22 cellular contexts compared by ENCODE assay signal in genomic region chr14:23876160-23876750, GRCh38.
"Had no signal": no experiment of that assay in that cellular context is flagged by ENCODE, and none has a peak within 500 bp of the region (broad histone marks: within the 10 kb centered on the region; RNA-seq: fewer than 3 reads in every experiment).

No MANE protein-coding gene starts in this region.

- H3K4me1 Mint-ChIP-seq: activated B cell treated with CpG ODN at 0.5 μM for 24 hours, T-cell had no signal

- H3K4me3 Mint-ChIP-seq: activated B cell treated with CpG ODN at 0.5 μM for 24 hours; activated naive CD4-positive, alpha-beta T cell treated with anti-CD3 and anti-CD28 coated beads for 36 hours; activated naive CD8-positive, alpha-beta T cell; brain; T-cell had no signal

- H3K9me3 Mint-ChIP-seq: activated naive CD4-positive, alpha-beta T cell treated with anti-CD3 and anti-CD28 coated beads for 36 hours had no signal

- DNase-seq: activated B cell treated with CpG ODN at 0.5 μM for 24 hours; activated CD4-positive, alpha-beta T cell treated with anti-CD3 and anti-CD28 coated beads for 1 hour; activated CD4-positive, alpha-beta T cell treated with anti-CD3 and anti-CD28 coated beads, Interleukin-2, amount 50 U/mL, for 4 hours; activated gamma-delta T cell; activated naive CD4-positive, alpha-beta T cell treated with anti-CD3 and anti-CD28 coated beads for 36 hours; amygdala; MM.1S; NCI-H1105; NCI-H1436; NCI-H1694 treated with DMSO at 0.1 percent for 48 hours; NCI-H2029 treated with DMSO at 0.1 percent for 48 hours; NCI-H510A treated with DMSO at 0.1 percent for 48 hours; NCI-H69; NK-92 treated with Interleukin-12 subunit alpha and Interleukin-12 subunit beta, amount 100 ng/mL, for 24 hours; OCI-M1; RPMI8226; T-cell; T1000 had no signal

- H3K27ac Mint-ChIP-seq: activated B cell treated with CpG ODN at 0.5 μM for 24 hours; activated naive CD4-positive, alpha-beta T cell treated with anti-CD3 and anti-CD28 coated beads for 36 hours; activated naive CD8-positive, alpha-beta T cell; brain; T-cell had no signal

- H3K36me3 Mint-ChIP-seq: brain, T-cell had no signal

- ATAC-seq: Panc1, Right ventricle myocardium inferior, T-cell had no signal
